In the genomic region with DNA sequence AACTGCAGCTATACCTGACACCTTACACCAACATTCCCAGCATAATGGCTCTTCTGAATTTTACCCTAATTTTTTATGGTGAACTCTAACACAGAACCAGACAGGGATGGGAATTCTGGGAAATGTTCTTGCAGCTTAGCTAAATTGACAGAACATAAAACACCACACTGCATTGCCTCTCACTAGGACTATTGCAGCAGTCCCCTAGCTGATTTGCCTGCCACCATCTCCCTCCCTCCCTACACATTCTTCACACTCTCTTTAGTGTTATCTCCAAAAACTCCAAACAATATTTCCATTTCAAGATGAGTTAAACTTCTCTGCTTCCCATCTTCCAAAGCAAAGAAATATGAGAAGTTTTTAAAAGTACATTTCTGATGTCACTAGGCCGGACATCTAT, we compare ENCODE assay signal across 1 cellular context.
TF ChIP-seq lines count a peak whose summit lies in the region.

No MANE protein-coding gene starts in this region.

TF ChIP-seq in HCT116, 20 proteins besides CTCF, POLR2A, EP300 and RAD21 (continued from another document):
- TF ChIP-seq, protein P1, sequence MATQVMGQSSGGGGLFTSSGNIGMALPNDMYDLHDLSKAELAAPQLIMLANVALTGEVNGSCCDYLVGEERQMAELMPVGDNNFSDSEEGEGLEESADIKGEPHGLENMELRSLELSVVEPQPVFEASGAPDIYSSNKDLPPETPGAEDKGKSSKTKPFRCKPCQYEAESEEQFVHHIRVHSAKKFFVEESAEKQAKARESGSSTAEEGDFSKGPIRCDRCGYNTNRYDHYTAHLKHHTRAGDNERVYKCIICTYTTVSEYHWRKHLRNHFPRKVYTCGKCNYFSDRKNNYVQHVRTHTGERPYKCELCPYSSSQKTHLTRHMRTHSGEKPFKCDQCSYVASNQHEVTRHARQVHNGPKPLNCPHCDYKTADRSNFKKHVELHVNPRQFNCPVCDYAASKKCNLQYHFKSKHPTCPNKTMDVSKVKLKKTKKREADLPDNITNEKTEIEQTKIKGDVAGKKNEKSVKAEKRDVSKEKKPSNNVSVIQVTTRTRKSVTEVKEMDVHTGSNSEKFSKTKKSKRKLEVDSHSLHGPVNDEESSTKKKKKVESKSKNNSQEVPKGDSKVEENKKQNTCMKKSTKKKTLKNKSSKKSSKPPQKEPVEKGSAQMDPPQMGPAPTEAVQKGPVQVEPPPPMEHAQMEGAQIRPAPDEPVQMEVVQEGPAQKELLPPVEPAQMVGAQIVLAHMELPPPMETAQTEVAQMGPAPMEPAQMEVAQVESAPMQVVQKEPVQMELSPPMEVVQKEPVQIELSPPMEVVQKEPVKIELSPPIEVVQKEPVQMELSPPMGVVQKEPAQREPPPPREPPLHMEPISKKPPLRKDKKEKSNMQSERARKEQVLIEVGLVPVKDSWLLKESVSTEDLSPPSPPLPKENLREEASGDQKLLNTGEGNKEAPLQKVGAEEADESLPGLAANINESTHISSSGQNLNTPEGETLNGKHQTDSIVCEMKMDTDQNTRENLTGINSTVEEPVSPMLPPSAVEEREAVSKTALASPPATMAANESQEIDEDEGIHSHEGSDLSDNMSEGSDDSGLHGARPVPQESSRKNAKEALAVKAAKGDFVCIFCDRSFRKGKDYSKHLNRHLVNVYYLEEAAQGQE (IDR thresholded peaks at IDR 0.05; ENCODE audit: low read depth) = no peak
- TF ChIP-seq EGR1 (IDR thresholded peaks at IDR 0.05; ENCODE audit: low read depth) = no peak
